8 cellular contexts compared by ENCODE assay signal in the genomic region with DNA sequence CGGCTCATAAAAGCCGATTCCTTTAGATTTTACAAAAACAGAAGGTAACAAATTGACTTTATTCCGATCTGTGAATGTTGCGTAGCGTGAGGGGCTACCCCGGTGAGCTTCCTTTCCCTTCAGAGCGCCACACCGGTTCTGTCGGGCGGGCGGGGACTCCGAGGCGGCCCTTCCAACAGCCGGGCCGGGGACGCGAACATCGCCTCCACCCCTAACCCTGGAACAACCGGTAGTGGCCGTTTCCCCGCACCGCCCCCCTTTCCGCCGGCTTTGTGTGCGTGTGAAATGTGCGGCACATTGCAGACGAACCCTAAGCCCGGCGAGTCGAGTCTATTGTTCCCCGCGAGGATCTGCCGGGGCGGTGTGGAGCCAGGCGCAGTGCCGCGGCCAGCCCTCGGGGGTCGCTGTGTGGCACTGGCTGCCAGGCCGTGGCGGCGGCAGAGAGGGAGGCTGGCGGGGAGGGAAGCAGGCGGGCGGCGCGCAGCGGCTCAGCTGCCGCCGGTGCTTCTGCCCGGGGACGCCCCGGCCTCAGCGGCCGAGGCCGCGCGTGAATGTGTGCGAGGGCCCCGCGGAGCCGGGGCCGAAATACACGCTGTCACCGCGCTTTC.
DNase-seq lines count a peak whose midpoint lies in the region; ATAC-seq and TF ChIP-seq lines count a peak whose summit lies in the region.

No MANE protein-coding gene starts in this region.

- TF ChIP-seq CTCF in C4-2B (conservative IDR thresholded peaks at IDR 0.05), result peak; percentile 97
- TF ChIP-seq CTCF in coronary artery (IDR thresholded peaks at IDR 0.05), result peak; percentile 86

- peak; percentile 62 for ATAC-seq in GM19324 (IDR thresholded peaks at IDR 0.05; ENCODE audit: low FRiP score, unreplicated experiment)
- ATAC-seq in HG03460 (IDR thresholded peaks at IDR 0.05; ENCODE audit: unreplicated experiment), result peak; percentile 50

- peak overlapping the region; percentile 93 for H3K4me3 ChIP-seq in coronary artery

- H3K27ac ChIP-seq in C4-2B (peak overlapping the region; percentile 96), coronary artery (peak overlapping the region; percentile 94 to 100)

- peak; percentile 90 to 93 for DNase-seq in NCI-H524 (lab: John Stamatoyannopoulos, UW)
- DNase-seq in activated CD4-positive, alpha-beta T cell treated with anti-CD3 and anti-CD28 coated beads for 48 hours, result peak; percentile 96
- DNase-seq in coronary artery (ENCODE audit: low spot score), result peak; percentile 98
- DNase-seq in left kidney (ENCODE audit: low read depth, low spot score), result peak; percentile 99
- peak; percentile 96 for DNase-seq in stimulated activated CD4-positive, alpha-beta T cell treated with anti-CD3 and anti-CD28 coated beads, Interleukin-1b, Interleukin-23, amount 100 ng/mL, for 48 hours

Comparison
In these comparisons a context has a peak if more than half of its experiments do, and no peak if none do; other contexts are left out.
1. Peak in every context shown above with its lines: DNase-seq, ATAC-seq, H3K4me3 ChIP-seq and H3K27ac ChIP-seq.